ENCODE assay signal across 8 cellular contexts in the genomic region with DNA sequence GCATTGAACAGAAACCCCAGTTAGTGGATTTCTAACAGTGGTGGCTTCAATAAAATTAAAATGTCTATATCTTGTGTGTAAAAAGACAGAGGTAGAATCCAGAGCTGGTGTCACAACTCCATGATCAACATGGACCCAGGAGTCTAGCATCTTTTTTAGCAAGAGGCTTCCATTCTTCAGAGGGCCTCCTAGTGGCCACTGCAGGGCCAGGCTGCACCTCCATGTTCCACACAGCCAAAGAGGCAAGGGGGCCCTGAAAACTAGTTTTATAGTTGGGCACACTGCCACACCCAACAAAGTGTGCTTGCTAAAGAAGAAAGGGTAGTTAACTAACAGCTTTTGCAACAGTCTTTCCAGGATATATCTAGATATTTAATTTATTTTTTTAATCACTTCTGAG. TPM values are rescaled to one million over a fixed set of nuclear protein-coding genes. Genes with fewer than 3 reads are reported as not detected.
DNase-seq lines count a peak whose midpoint lies in the region; ATAC-seq and TF ChIP-seq lines count a peak whose summit lies in the region.

No MANE protein-coding gene starts in this region.

- peaks cover 0 to 4% (median 0%) of the 10 kb centered on the region in 4 donors for H3K9me3 ChIP-seq in Peyer's patch

- H3K27me3 ChIP-seq in GM06990 (replicated peaks; ENCODE audit: control insufficient read depth, insufficient read depth, low read length), result no peaks in the 10 kb centered on the region
- no peaks in the 10 kb centered on the region for H3K27me3 ChIP-seq in Peyer's patch

- in situ Hi-C loops in ACHN (cut with HindIII; ENCODE audit: low pct_ligation_motif_present, low pct_unique_long_range_greater_than_20kb, low sequenced_read_pairs), result no loop called here

- H3K36me3 ChIP-seq in GM06990 (ENCODE audit: control insufficient read depth, insufficient read depth, low read length) (peaks cover 3% of the 10 kb centered on the region), Peyer's patch (peaks cover 0 to 7% (median 0%) of the 10 kb centered on the region in 3 donors)

- DNase-seq in ACHN (peak; percentile 6), GM06990 (ENCODE audit: extremely low read depth, insufficient read length) (no peak), Peyer's patch (no peak), fibroblast of the aortic adventitia (ENCODE audit: low read depth) (peak; percentile 8), anterior cingulate cortex (lab: John Stamatoyannopoulos, UW) (no peak), ureter (ENCODE audit: low spot score) (no peak), NCI-H510A (lab: John Stamatoyannopoulos, UW) (no peak)

- TF ChIP-seq POLR2A in Peyer's patch (IDR thresholded peaks at IDR 0.05), result no peak

- TF ChIP-seq CTCF in GM06990 (IDR thresholded peaks at IDR 0.05; ENCODE audit: insufficient read depth, low read length, poor library complexity, severe bottlenecking) (peak; percentile 69), Peyer's patch (IDR thresholded peaks at IDR 0.05) (peak in 4 of 6 experiments; percentile 13 to 29 (median 20)), fibroblast of the aortic adventitia (IDR thresholded peaks at IDR 0.05; ENCODE audit: insufficient read depth, low read length) (peak; percentile 60)

- H3K4me1 ChIP-seq in Peyer's patch, result no peaks in the 10 kb centered on the region

- ATAC-seq in GM21619 (IDR thresholded peaks at IDR 0.05; ENCODE audit: unreplicated experiment), result no peak

- H3K4me3 ChIP-seq in GM06990 (replicated peaks; ENCODE audit: low read depth, low read length) (no peak overlapping the region), Peyer's patch (no peak overlapping the region), fibroblast of the aortic adventitia (ENCODE audit: low read depth, low read length) (no peak overlapping the region)

- no peak overlapping the region for H3K27ac ChIP-seq in Peyer's patch

RNA-seq across cellular contexts. Expression of a gene that starts 12.9 kb away (rescaled TPM):
- 10 to 100 TPM; 17.2 to 31.5 (median 21.7) TPM for total RNA-seq in Peyer's patch
- total RNA-seq in fibroblast of the aortic adventitia (ENCODE audit: low replicate concordance), result 1.9 and 9.5 TPM in 2 replicates
- total RNA-seq in ureter, result 15.0 TPM

Comparison
In these comparisons a context has a peak if more than half of its experiments do, and no peak if none do; other contexts are left out.
1. DNase-seq: peak in ACHN (single experiment) and fibroblast of the aortic adventitia (single experiment); none in GM06990 (single experiment), Peyer's patch (0 of 3), anterior cingulate cortex (0 of 58), ureter (single experiment) and NCI-H510A (single experiment).
2. Peak in every context shown above with its lines, with median percentiles within 50 percentile points of each other: CTCF ChIP-seq.